In genomic region chr15:73686781-73687256, GRCh38 we compare ENCODE assay signal across 11 cellular contexts. TPM values are rescaled to one million over a fixed set of nuclear protein-coding genes. Genes with fewer than 3 reads are reported as not detected.
DNase-seq lines count a peak whose midpoint lies in the region; ATAC-seq, FAIRE-seq and TF ChIP-seq lines count a peak whose summit lies in the region.
"Had no signal": no experiment of that assay in that cellular context is flagged by ENCODE, and none has a peak within 500 bp of the region (broad histone marks: within the 10 kb centered on the region; RNA-seq: fewer than 3 reads in every experiment).

No MANE protein-coding gene starts in this region.

- peak overlapping the region; percentile 98 for H3K9ac ChIP-seq in mesenchymal stem cell (ENCODE audit: low read length)

- DNase-seq in A549 (ENCODE audit: low read depth in 1 of 2, low spot score in 1 of 2) (peak; percentile 17 to 19), LHCN-M2 (ENCODE audit: low read depth) (peak; percentile 84), caudate nucleus (lab: John Stamatoyannopoulos, UW) (peak in 17 of 61 donors; percentile 8 to 55 (median 22)), mesenchymal stem cell (peak; percentile 97), uterus (no peak), NOMO-1 (lab: John Stamatoyannopoulos, UW; ENCODE audit: unreplicated experiment in 2 of 2) (no peak)
- no peak for DNase-seq in activated CD4-positive, alpha-beta T cell treated with anti-CD3 and anti-CD28 coated beads for 1 hour
- DNase-seq: central memory CD4-positive, alpha-beta T cell; NCI-H2029; T-helper 9 cell had no signal

- H3K4me3 ChIP-seq in A549 = no peak overlapping the region
- peak overlapping the region in 1 of 2 experiments; percentile 86 for H3K4me3 ChIP-seq in mesenchymal stem cell (ENCODE audit: insufficient read depth in 1 of 2, low read depth in 1 of 2, low read length in 2 of 2)
- no peak overlapping the region for H3K4me3 ChIP-seq in uterus

- H4K91ac ChIP-seq in mesenchymal stem cell (ENCODE audit: low read length) = peak overlapping the region; percentile 57

- peak overlapping the region in 1 of 2 experiments; percentile 83 for H3K14ac ChIP-seq in mesenchymal stem cell (ENCODE audit: low read length in 2 of 2)

- H3K36me3 ChIP-seq in mesenchymal stem cell (ENCODE audit: control insufficient read depth in 1 of 2, insufficient read depth in 2 of 2, low read depth in 1 of 2, low read length in 2 of 2) = peaks cover 2 to 8% of the 10 kb centered on the region in 2 experiments
- H3K36me3 ChIP-seq in uterus = no peaks in the 10 kb centered on the region

- CTCF ChIA-PET in A549 (lab: Yijun Ruan, JAX) = interaction anchor here (1.1 to 7.2 kb wide), 5 partner anchors 9 to 51 kb away, joined by 3 to 84 read pairs (median 12); no protein-coding TSS in a partner anchor

- H3K4me1 ChIP-seq in A549 (peaks cover 37% of the 10 kb centered on the region), mesenchymal stem cell (ENCODE audit: control insufficient read depth, insufficient read depth, low read depth, low read length) (peaks cover 41% of the 10 kb centered on the region), uterus (peaks cover 13% of the 10 kb centered on the region in 2 donors)

- H3K79me1 ChIP-seq in mesenchymal stem cell (replicated peaks; ENCODE audit: low read length, poor library complexity, severe bottlenecking) = peaks cover 19% of the 10 kb centered on the region

- H3K9me3 ChIP-seq in A549 (no peaks in the 10 kb centered on the region), mesenchymal stem cell (ENCODE audit: control insufficient read depth, low read length) (no peaks in the 10 kb centered on the region), uterus (no peaks in the 10 kb centered on the region)

- intact Hi-C loops in uterus (cut with DNase I; ENCODE audit: low total_unique reads) = no loop called here

- H4K8ac ChIP-seq in mesenchymal stem cell (ENCODE audit: low read length) = peak overlapping the region; percentile 45

- WGBS in A549 (ENCODE audit: missing lambda C conversion rate) = 59% methylated on average over 4 of the region's 4 CpGs
- 61% methylated on average over 3 of the region's 4 CpGs for WGBS in mesenchymal stem cell

- H3K27me3 ChIP-seq in mesenchymal stem cell (ENCODE audit: control insufficient read depth in 1 of 2, insufficient read depth in 1 of 2, low read length in 2 of 2) (no peaks in the 10 kb centered on the region), uterus (no peaks in the 10 kb centered on the region)

- peak overlapping the region; percentile 57 for H2AK5ac ChIP-seq in mesenchymal stem cell (ENCODE audit: low read length, severe bottlenecking)

- FAIRE-seq in A549 (lab: Jason Lieb, UNC) = no peak

- H3K18ac ChIP-seq in mesenchymal stem cell (ENCODE audit: low read depth in 1 of 2, low read length in 2 of 2) = peak overlapping the region; percentile 52 to 94

- peak overlapping the region in 1 of 2 experiments; percentile 20 for H3K4ac ChIP-seq in mesenchymal stem cell (ENCODE audit: low read depth in 1 of 2, low read length in 2 of 2)

- no peak overlapping the region for H2BK5ac ChIP-seq in mesenchymal stem cell (ENCODE audit: low read depth, low read length, poor library complexity, severe bottlenecking)

- H2BK15ac ChIP-seq in mesenchymal stem cell (ENCODE audit: low read depth, poor library complexity, severe bottlenecking) = peak overlapping the region; percentile 26

- H3K23ac ChIP-seq in mesenchymal stem cell (ENCODE audit: low read length in 2 of 2) = peak overlapping the region in 1 of 2 experiments; percentile 9

- POLR2A ChIA-PET in A549 (lab: Yijun Ruan, JAX) = no interaction called here

- H3K27ac ChIP-seq in A549 (no peak overlapping the region), caudate nucleus (ENCODE audit: low read depth, low read length) (peak overlapping the region; percentile 34), mesenchymal stem cell (ENCODE audit: low read length, poor library complexity, severe bottlenecking) (no peak overlapping the region), uterus (peak overlapping the region in 1 of 2 donors; percentile 72)

- peak overlapping the region; percentile 73; the same call in 1 of the 3 replicates for H3K4me2 ChIP-seq in A549
- H3K4me2 ChIP-seq in mesenchymal stem cell (ENCODE audit: low read length, poor library complexity, severe bottlenecking) = peak overlapping the region; percentile 4

- no peak for TF ChIP-seq POLR2A in A549 (IDR thresholded peaks at IDR 0.05; ENCODE audit: low read length)
- no peak for TF ChIP-seq POLR2A in uterus (IDR thresholded peaks at IDR 0.05)

- H2BK120ac ChIP-seq in mesenchymal stem cell (ENCODE audit: low read depth, low read length) = no peak overlapping the region

- no peak for ATAC-seq in A549
- no peak for ATAC-seq in HG02798 (IDR thresholded peaks at IDR 0.05; ENCODE audit: poor library complexity, unreplicated experiment)

- TF ChIP-seq RAD21 in A549 (conservative IDR thresholded peaks at IDR 0.05 in 1 of 2, IDR thresholded peaks at IDR 0.05 in 1 of 2) = no peak

- H2BK12ac ChIP-seq in mesenchymal stem cell (ENCODE audit: low read length in 2 of 2) = peak overlapping the region in 1 of 2 experiments; percentile 61

- no peak overlapping the region for H2AFZ ChIP-seq in mesenchymal stem cell (ENCODE audit: low read depth, low read length)

- TF ChIP-seq CTCF in A549 (IDR thresholded peaks at IDR 0.05) (no peak), uterus (IDR thresholded peaks at IDR 0.05) (no peak)

- TF ChIP-seq EP300 in A549 (IDR thresholded peaks at IDR 0.05) = no peak

TF ChIP-seq in A549, 52 proteins besides CTCF, POLR2A, EP300 and RAD21 (continues in another document):
- TF ChIP-seq BHLHE40 (IDR thresholded peaks at IDR 0.05; ENCODE audit: low read depth, low read length) (no peak), REST (IDR thresholded peaks at IDR 0.05) (no peak), HOXA7 (CRISPR knock-in tag; IDR thresholded peaks at IDR 0.05) (no peak), TFCP2L1 (CRISPR knock-in tag; IDR thresholded peaks at IDR 0.05) (no peak), USF2 (IDR thresholded peaks at IDR 0.05) (no peak), ATOH8 (CRISPR knock-in tag; IDR thresholded peaks at IDR 0.05; ENCODE audit: low read depth) (no peak), RARB (CRISPR knock-in tag; IDR thresholded peaks at IDR 0.05) (no peak), CHD2 (IDR thresholded peaks at IDR 0.05; ENCODE audit: low read length, partially characterized antibody) (no peak)

RNA-seq across cellular contexts. Expression of gene CD276, which starts 2.6 kb away (rescaled TPM):
- polyA plus RNA-seq in A549 (2011; rRNA removed) (24.8 and 32.8 TPM in 2 replicates), A549 (2017; fragmentation: RNase III; extraction: RNeasy Plus Mini Kit Qiagen cat#74134 plus additional on column Dnase treatment) (23.6 to 31.0 TPM (median 30.3 TPM) in 3 replicates)
- 29.6 and 41.4 TPM in 2 replicates for polyA plus RNA-seq in A549 (2012; cell fraction: cytosol; rRNA removed)
- 45.3 and 60.4 TPM in 2 replicates for polyA plus RNA-seq in A549 (2012; cell fraction: nucleus; rRNA removed)
- polyA minus RNA-seq in A549 (2011; rRNA and poly(A)+ RNA removed) = 19.3 and 25.6 TPM in 2 replicates
- total RNA-seq in LHCN-M2 (2014; rRNA removed) (47.1 and 54.4 TPM in 2 replicates), uterus (10 to 100 TPM; 11.5 to 85.7 (median 30.0) TPM)
- polyA plus RNA-seq in LHCN-M2 (2012) = 48.4 TPM
- 490 TPM for polyA plus RNA-seq in mesenchymal stem cell (2013, experiment 1 of 2)
- polyA plus RNA-seq in mesenchymal stem cell (2013, experiment 2 of 2) = 486 TPM

RNA-seq across cellular contexts. Expression of gene NPTN, which starts 53.6 kb away (rescaled TPM):
- polyA plus RNA-seq in A549 (2011; rRNA removed) (201 and 253 TPM in 2 replicates), A549 (2017; fragmentation: RNase III; extraction: RNeasy Plus Mini Kit Qiagen cat#74134 plus additional on column Dnase treatment) (138 to 150 TPM (median 145 TPM) in 3 replicates)
- 152 and 184 TPM in 2 replicates for polyA plus RNA-seq in A549 (2012; cell fraction: cytosol; rRNA removed)
- 108 and 126 TPM in 2 replicates for polyA plus RNA-seq in A549 (2012; cell fraction: nucleus; rRNA removed)
- polyA minus RNA-seq in A549 (2011; rRNA and poly(A)+ RNA removed) = 80.1 and 86.6 TPM in 2 replicates
- total RNA-seq in LHCN-M2 (2014; rRNA removed) (108 and 111 TPM in 2 replicates), uterus (100 to 1,000 TPM; 159 to 356 (median 215) TPM)
- polyA plus RNA-seq in LHCN-M2 (2012) = 76.9 TPM
- 177 TPM for polyA plus RNA-seq in mesenchymal stem cell (2013, experiment 1 of 2)
- 174 TPM for polyA plus RNA-seq in mesenchymal stem cell (2013, experiment 2 of 2)

Comparison
In these comparisons a context has a peak if more than half of its experiments do, and no peak if none do; other contexts are left out.
1. DNase-seq: peak in A549 (2 of 2), LHCN-M2 (single experiment) and mesenchymal stem cell (single experiment); none in activated CD4-positive, alpha-beta T cell treated with anti-CD3 and anti-CD28 coated beads for 1 hour (single experiment), uterus (0 of 2) and NOMO-1 (0 of 2).